9 cellular contexts compared by ENCODE assay signal in genomic region chr1:998905-999796, GRCh38. TPM values are rescaled to one million over a fixed set of nuclear protein-coding genes. Genes with fewer than 3 reads are reported as not detected.
DNase-seq lines count a peak whose midpoint lies in the region; ATAC-seq and TF ChIP-seq lines count a peak whose summit lies in the region.
"Had no signal": no experiment of that assay in that cellular context is flagged by ENCODE, and none has a peak within 500 bp of the region (broad histone marks: within the 10 kb centered on the region; RNA-seq: fewer than 3 reads in every experiment).

No MANE protein-coding gene starts in this region.

- H3K27me3 ChIP-seq in lower lobe of right lung (ENCODE audit: low read depth), result peaks cover 54% of the 10 kb centered on the region

- H3K9me3 ChIP-seq in lower lobe of right lung, result no peaks in the 10 kb centered on the region

- H3K36me3 Mint-ChIP-seq in Calu3 (ENCODE audit: insufficient read depth, unreplicated experiment) (peaks cover 61% of the 10 kb centered on the region), chondrocyte (ENCODE audit: low read depth) (no peaks in the 10 kb centered on the region)

- BruUV-seq in Calu3 (replicated peaks; lab: Mats Ljungman, UMichigan), result TSS peak; percentile 62

- DNase-seq in Calu3 (peak; percentile 46), M059J (ENCODE audit: low read depth) (peak; percentile 52), chondrocyte (ENCODE audit: low spot score) (no peak), lower lobe of right lung (peak; percentile 62), SIG-M5 (lab: John Stamatoyannopoulos, UW) (no peak)
- DNase-seq in stimulated activated CD8-positive, alpha-beta memory T cell treated with anti-CD3 and anti-CD28 coated beads, Interleukin-4, amount 100 ng/mL, for 48 hours, result no peak

- under 1% methylated on average over 98 of the region's 99 CpGs for WGBS in urinary bladder

- TF ChIP-seq CTCF in Calu3 (IDR thresholded peaks at IDR 0.05; ENCODE audit: unreplicated experiment), result no peak
- TF ChIP-seq CTCF in chondrocyte (IDR thresholded peaks at IDR 0.05), result peak; percentile 31
- no peak for TF ChIP-seq CTCF in lower lobe of right lung (IDR thresholded peaks at IDR 0.05)

- H3K27me3 Mint-ChIP-seq in Calu3 (ENCODE audit: unreplicated experiment) (no peaks in the 10 kb centered on the region), chondrocyte (ENCODE audit: low read depth) (no peaks in the 10 kb centered on the region)

- no peak for ATAC-seq in lower lobe of right lung
- ATAC-seq in HG03565 (IDR thresholded peaks at IDR 0.05; ENCODE audit: unreplicated experiment), result no peak

- H3K36me3 ChIP-seq in lower lobe of right lung (no peaks in the 10 kb centered on the region), urinary bladder (ENCODE audit: insufficient read depth) (no peaks in the 10 kb centered on the region)

- H3K4me1 Mint-ChIP-seq in Calu3 (ENCODE audit: low read depth, unreplicated experiment), result peaks cover 7% of the 10 kb centered on the region
- peaks cover 17% of the 10 kb centered on the region for H3K4me1 Mint-ChIP-seq in chondrocyte (ENCODE audit: low read depth)

- intact Hi-C loops in Calu3 (cut with micrococcal nuclease; ENCODE audit: unreplicated experiment) (no loop called here), lower lobe of right lung (cut with DNase I) (no loop called here)

- H3K4me1 ChIP-seq in lower lobe of right lung (peaks cover 33% of the 10 kb centered on the region), urinary bladder (ENCODE audit: insufficient read depth) (peaks cover 2% of the 10 kb centered on the region)

- CTCF ChIA-PET in Calu3 (lab: Charles Lee), result no interaction called here

- H3K4me3 Mint-ChIP-seq in Calu3 (ENCODE audit: low read depth, unreplicated experiment) (peak overlapping the region; percentile 79), chondrocyte (ENCODE audit: unreplicated experiment) (peak overlapping the region; percentile 72)

- H3K27ac Mint-ChIP-seq in Calu3 (ENCODE audit: unreplicated experiment) (no peak overlapping the region), chondrocyte (ENCODE audit: unreplicated experiment) (no peak overlapping the region)

- peak overlapping the region; percentile 99 for H3K27ac ChIP-seq in lower lobe of right lung
- H3K27ac ChIP-seq in urinary bladder (ENCODE audit: low read depth), result no peak overlapping the region
- H3K27ac ChIP-seq: KMS-11 had no signal

- H3K9me3 Mint-ChIP-seq in Calu3 (ENCODE audit: low read depth, unreplicated experiment) (no peaks in the 10 kb centered on the region), chondrocyte (ENCODE audit: low read depth) (no peaks in the 10 kb centered on the region)

- peak overlapping the region; percentile 68 for H3K4me3 ChIP-seq in lower lobe of right lung
- peak overlapping the region; percentile 62 for H3K4me3 ChIP-seq in urinary bladder (ENCODE audit: low read depth, low read length)

RNA-seq across cellular contexts. Expression of gene HES4, which starts 0.7 kb away (rescaled TPM):
- total RNA-seq in Calu3 (2022) (35.5 and 51.3 TPM in 2 replicates), chondrocyte (56.6 to 137 TPM (median 136 TPM) in 3 replicates), lower lobe of right lung (21.4 TPM), urinary bladder (9.8 TPM)
- total RNA-seq in M059J (2014; rRNA removed; shearing (Covaris generic)), result 44.1 and 51.8 TPM in 2 replicates
- polyA plus RNA-seq in urinary bladder, result 38.5 TPM

RNA-seq across cellular contexts. Expression of gene ISG15, which starts 14.1 kb away (rescaled TPM):
- total RNA-seq in Calu3 (2022) (165 and 522 TPM in 2 replicates), chondrocyte (28.5 to 42.8 TPM (median 42.2 TPM) in 3 replicates), lower lobe of right lung (76.9 TPM), urinary bladder (41.8 TPM)
- total RNA-seq in M059J (2014; rRNA removed; shearing (Covaris generic)), result 2,871 and 3,124 TPM in 2 replicates
- 75.7 TPM for polyA plus RNA-seq in urinary bladder

RNA-seq across cellular contexts. Expression of gene PERM1, which starts 17.3 kb away (rescaled TPM):
- total RNA-seq in Calu3 (2022), result not detected in 2 replicates
- 0.37 and 1.0 TPM in 2 replicates for total RNA-seq in M059J (2014; rRNA removed; shearing (Covaris generic))
- total RNA-seq in chondrocyte, result 0.12 to 0.37 TPM (median 0.31 TPM) in 3 replicates
- not detected for total RNA-seq in lower lobe of right lung
- 0.32 TPM for total RNA-seq in urinary bladder
- 0.73 TPM for polyA plus RNA-seq in urinary bladder

RNA-seq across cellular contexts. Expression of gene AGRN, which starts 20.8 kb away (rescaled TPM):
- total RNA-seq in Calu3 (2022), result 446 and 552 TPM in 2 replicates
- total RNA-seq in M059J (2014; rRNA removed; shearing (Covaris generic)), result 117 and 282 TPM in 2 replicates
- total RNA-seq in chondrocyte, result 138 to 221 TPM (median 219 TPM) in 3 replicates
- 114 TPM for total RNA-seq in lower lobe of right lung
- 43.3 TPM for total RNA-seq in urinary bladder
- 38.7 TPM for polyA plus RNA-seq in urinary bladder

RNA-seq across cellular contexts. Expression of gene PLEKHN1, which starts 32.9 kb away (rescaled TPM):
- total RNA-seq in Calu3 (2022) (11.9 and 16.2 TPM in 2 replicates), chondrocyte (0.17 to 0.73 TPM (median 0.38 TPM) in 3 replicates), lower lobe of right lung (1.2 TPM), urinary bladder (1.1 TPM)
- total RNA-seq in M059J (2014; rRNA removed; shearing (Covaris generic)), result 2.4 and 4.5 TPM in 2 replicates
- polyA plus RNA-seq in urinary bladder, result 4.2 TPM

Comparison
In these comparisons a context has a peak if more than half of its experiments do, and no peak if none do; other contexts are left out.
1. DNase-seq: peak in Calu3 (single experiment), M059J (single experiment) and lower lobe of right lung (single experiment); none in chondrocyte (single experiment), SIG-M5 (single experiment) and stimulated activated CD8-positive, alpha-beta memory T cell treated with anti-CD3 and anti-CD28 coated beads, Interleukin-4, amount 100 ng/mL, for 48 hours (single experiment).